Comparison of ENCODE assay signal across 14 cellular contexts in the genomic region with DNA sequence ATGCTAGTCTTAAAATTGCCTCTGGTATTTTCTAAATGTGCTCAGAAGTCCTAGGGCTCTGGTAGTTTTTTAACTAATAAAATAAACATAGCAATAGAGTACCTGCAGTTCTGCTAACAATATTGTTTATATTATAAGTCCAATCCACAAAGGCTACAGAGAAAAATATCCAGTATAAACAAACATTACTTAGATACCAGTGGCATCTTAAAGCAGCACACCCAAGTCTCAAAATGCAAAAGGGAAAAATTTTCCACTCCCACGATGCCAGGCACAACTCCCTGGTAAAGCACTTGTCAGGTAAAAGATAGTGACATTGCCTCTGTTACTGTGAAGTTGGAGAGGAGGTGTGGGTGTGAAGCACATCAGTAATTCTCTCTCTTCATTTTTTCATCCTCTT.
DNase-seq lines count a peak whose midpoint lies in the region; ATAC-seq and TF ChIP-seq lines count a peak whose summit lies in the region.
"Had no signal": no experiment of that assay in that cellular context is flagged by ENCODE, and none has a peak within 500 bp of the region (broad histone marks: within the 10 kb centered on the region; RNA-seq: fewer than 3 reads in every experiment).

No MANE protein-coding gene starts in this region.

- no peaks in the 10 kb centered on the region for H3K9me3 ChIP-seq in HEK293 (ENCODE audit: control insufficient read depth, insufficient read depth, low read depth, low read length)
- no peaks in the 10 kb centered on the region for H3K9me3 ChIP-seq in lower lobe of right lung
- no peaks in the 10 kb centered on the region for H3K9me3 ChIP-seq in stomach smooth muscle (ENCODE audit: control insufficient read depth in 2 of 2, low read length in 2 of 2)
- H3K9me3 ChIP-seq: adrenal gland, MG63 had no signal

- peaks cover 28% of the 10 kb centered on the region for H3K4me1 ChIP-seq in HEK293 (ENCODE audit: control insufficient read depth, insufficient read depth, low read length)
- peaks cover 62% of the 10 kb centered on the region for H3K4me1 ChIP-seq in lower lobe of right lung
- H3K4me1 ChIP-seq in stomach smooth muscle (ENCODE audit: control insufficient read depth, insufficient read depth, low read length) = peaks cover 10% of the 10 kb centered on the region
- H3K4me1 ChIP-seq: adrenal gland had no signal

- intact Hi-C loops in lower lobe of right lung (cut with DNase I) = no loop called here

- H3K4me3 ChIP-seq in HEK293 (ENCODE audit: low read depth, low read length) (no peak overlapping the region), lower lobe of right lung (peak overlapping the region; percentile 12), stomach smooth muscle (ENCODE audit: low read length in 2 of 2) (peak overlapping the region; percentile 15 to 52)
- H3K4me3 ChIP-seq: adrenal gland, MG63 had no signal

- POLR2A ChIA-PET in HEK293 (lab: Yijun Ruan, JAX) = no interaction called here

- no peak overlapping the region for H3K9ac ChIP-seq in stomach smooth muscle (ENCODE audit: low read length in 2 of 2)

- H3K27me3 ChIP-seq in lower lobe of right lung (ENCODE audit: low read depth) (no peaks in the 10 kb centered on the region), stomach smooth muscle (ENCODE audit: control insufficient read depth in 1 of 2, insufficient read depth in 2 of 2, low read length in 2 of 2) (no peaks in the 10 kb centered on the region)
- H3K27me3 ChIP-seq: adrenal gland, MG63 had no signal

- no peak overlapping the region for H3K27ac ChIP-seq in HEK293 (ENCODE audit: extremely low read depth, low read depth, low read length)
- H3K27ac ChIP-seq in cingulate gyrus (ENCODE audit: low read depth, low read length) = peak overlapping the region; percentile 57
- peak overlapping the region; percentile 69 for H3K27ac ChIP-seq in lower lobe of right lung
- H3K27ac ChIP-seq in stomach smooth muscle (ENCODE audit: low read length) = peak overlapping the region; percentile 58
- H3K27ac ChIP-seq: adrenal gland had no signal

- CTCF ChIA-PET in HEK293 (lab: Yijun Ruan, JAX) = no interaction called here

- H3K36me3 ChIP-seq in HEK293 (ENCODE audit: control insufficient read depth in 2 of 2, insufficient read depth in 1 of 2, low read length in 2 of 2) = peaks cover 18 to 31% of the 10 kb centered on the region in 2 experiments; a peak in 2 of 3 replicates
- peaks cover 40% of the 10 kb centered on the region for H3K36me3 ChIP-seq in lower lobe of right lung
- peaks cover 13 to 16% of the 10 kb centered on the region in 2 donors for H3K36me3 ChIP-seq in stomach smooth muscle (ENCODE audit: control insufficient read depth in 2 of 2, insufficient read depth in 2 of 2, low read length in 2 of 2)
- H3K36me3 ChIP-seq: adrenal gland had no signal

- TF ChIP-seq CTCF in HEK293 (tag by site-specific recombination; IDR thresholded peaks at IDR 0.05) (no peak), lower lobe of right lung (IDR thresholded peaks at IDR 0.05) (no peak)

- no peak for DNase-seq in lower lobe of right lung
- DNase-seq in germinal center (ENCODE audit: low spot score) = no peak
- DNase-seq in Kasumi-1 (lab: John Stamatoyannopoulos, UW) = no peak
- no peak for DNase-seq in NCI-H226
- DNase-seq in DMS53 (lab: John Stamatoyannopoulos, UW) = no peak
- DNase-seq: activated CD8-positive, alpha-beta T cell treated with anti-CD3 and anti-CD28 coated beads for 36 hours; adrenal gland; H9; MG63; NCI-H187 treated with DMSO at 0.1 percent for 48 hours; NCI-H69 had no signal

- peak in 1 of 2 donors; percentile 72 for ATAC-seq in lower lobe of right lung
- ATAC-seq: activated CD8-positive, alpha-beta T cell treated with anti-CD3 and anti-CD28 coated beads for 36 hours had no signal

TF ChIP-seq in HEK293, 187 proteins besides CTCF, POLR2A, EP300 and RAD21:
- TF ChIP-seq PRDM6 (tag by site-specific recombination; IDR thresholded peaks at IDR 0.05) (peak; percentile 75; the same call in 1 of the 2 replicates), ZNF571 (tag by site-specific recombination; IDR thresholded peaks at IDR 0.05) (no peak)
- TF ChIP-seq, protein P1, sequence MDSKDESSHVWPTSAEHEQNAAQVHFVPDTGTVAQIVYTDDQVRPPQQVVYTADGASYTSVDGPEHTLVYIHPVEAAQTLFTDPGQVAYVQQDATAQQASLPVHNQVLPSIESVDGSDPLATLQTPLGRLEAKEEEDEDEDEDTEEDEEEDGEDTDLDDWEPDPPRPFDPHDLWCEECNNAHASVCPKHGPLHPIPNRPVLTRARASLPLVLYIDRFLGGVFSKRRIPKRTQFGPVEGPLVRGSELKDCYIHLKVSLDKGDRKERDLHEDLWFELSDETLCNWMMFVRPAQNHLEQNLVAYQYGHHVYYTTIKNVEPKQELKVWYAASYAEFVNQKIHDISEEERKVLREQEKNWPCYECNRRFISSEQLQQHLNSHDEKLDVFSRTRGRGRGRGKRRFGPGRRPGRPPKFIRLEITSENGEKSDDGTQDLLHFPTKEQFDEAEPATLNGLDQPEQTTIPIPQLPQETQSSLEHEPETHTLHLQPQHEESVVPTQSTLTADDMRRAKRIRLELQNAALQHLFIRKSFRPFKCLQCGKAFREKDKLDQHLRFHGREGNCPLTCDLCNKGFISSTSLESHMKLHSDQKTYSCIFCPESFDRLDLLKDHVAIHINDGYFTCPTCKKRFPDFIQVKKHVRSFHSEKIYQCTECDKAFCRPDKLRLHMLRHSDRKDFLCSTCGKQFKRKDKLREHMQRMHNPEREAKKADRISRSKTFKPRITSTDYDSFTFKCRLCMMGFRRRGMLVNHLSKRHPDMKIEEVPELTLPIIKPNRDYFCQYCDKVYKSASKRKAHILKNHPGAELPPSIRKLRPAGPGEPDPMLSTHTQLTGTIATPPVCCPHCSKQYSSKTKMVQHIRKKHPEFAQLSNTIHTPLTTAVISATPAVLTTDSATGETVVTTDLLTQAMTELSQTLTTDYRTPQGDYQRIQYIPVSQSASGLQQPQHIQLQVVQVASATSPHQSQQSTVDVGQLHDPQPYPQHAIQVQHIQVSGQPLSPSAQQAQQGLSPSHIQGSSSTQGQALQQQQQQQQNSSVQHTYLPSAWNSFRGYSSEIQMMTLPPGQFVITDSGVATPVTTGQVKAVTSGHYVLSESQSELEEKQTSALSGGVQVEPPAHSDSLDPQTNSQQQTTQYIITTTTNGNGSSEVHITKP (tag by site-specific recombination; IDR thresholded peaks at IDR 0.05) = no peak
TF ChIP-seq in HEK293: peak in this region for 1.
